ENCODE assay signal across 2 cellular contexts in genomic region chr4:182913036-182913435, GRCh38.
TF ChIP-seq lines count a peak whose summit lies in the region.

No MANE protein-coding gene starts in this region.

TF ChIP-seq in IMR-90, 13 proteins besides CTCF, POLR2A, EP300 and RAD21:
- no peak for TF ChIP-seq CHD1 (IDR thresholded peaks at IDR 0.05; ENCODE audit: low read depth, low read length)
- no peak for TF ChIP-seq FOS (IDR thresholded peaks at IDR 0.05; ENCODE audit: low read depth, low read length)
- no peak for TF ChIP-seq SMC3 (IDR thresholded peaks at IDR 0.05; ENCODE audit: low read depth, low read length)
- TF ChIP-seq MAZ (IDR thresholded peaks at IDR 0.05; ENCODE audit: borderline replicate concordance, low read depth, low read length) = no peak
- TF ChIP-seq RCOR1 (IDR thresholded peaks at IDR 0.05; ENCODE audit: insufficient replicate concordance, low read length) = no peak
- no peak for TF ChIP-seq MXI1 (IDR thresholded peaks at IDR 0.05; ENCODE audit: borderline replicate concordance, low read depth, low read length)
- TF ChIP-seq MAFK (IDR thresholded peaks at IDR 0.05; ENCODE audit: low read depth, low read length) = no peak
- TF ChIP-seq CEBPB (IDR thresholded peaks at IDR 0.05; ENCODE audit: low read depth, low read length) = no peak
- TF ChIP-seq NFE2L2 (IDR thresholded peaks at IDR 0.05; ENCODE audit: low read depth, low read length) = no peak
- TF ChIP-seq ELK1 (IDR thresholded peaks at IDR 0.05; ENCODE audit: borderline replicate concordance, low read depth, low read length) = no peak
- TF ChIP-seq USF2 (IDR thresholded peaks at IDR 0.05; ENCODE audit: low read depth, low read length) = no peak
- TF ChIP-seq BHLHE40 (IDR thresholded peaks at IDR 0.05; ENCODE audit: low read depth, low read length) = no peak
- TF ChIP-seq RFX5 (IDR thresholded peaks at IDR 0.05; ENCODE audit: low read depth, low read length) = no peak

TF ChIP-seq in GM12878, 131 proteins besides CTCF, POLR2A, EP300 and RAD21:
- TF ChIP-seq HDAC6 (IDR thresholded peaks at IDR 0.05; ENCODE audit: unreplicated experiment) (no peak), PRDM15 (CRISPR knock-in tag; IDR thresholded peaks at IDR 0.05) (no peak), LARP7 (IDR thresholded peaks at IDR 0.05) (no peak), ATF3 (IDR thresholded peaks at IDR 0.05; ENCODE audit: borderline replicate concordance, extremely low read depth, low read depth, low read length) (no peak), ELK1 (IDR thresholded peaks at IDR 0.05; ENCODE audit: low read depth, low read length) (no peak), HDGF (IDR thresholded peaks at IDR 0.05) (no peak), SMAD5 (IDR thresholded peaks at IDR 0.05; ENCODE audit: low read depth) (no peak), WRNIP1 (IDR thresholded peaks at IDR 0.05; ENCODE audit: borderline replicate concordance, low read depth, low read length) (no peak), MYB (IDR thresholded peaks at IDR 0.05; ENCODE audit: borderline replicate concordance, low read depth, low read length) (no peak), POU2F2 (IDR thresholded peaks at IDR 0.05; ENCODE audit: borderline replicate concordance, low read depth, low read length) (no peak)
- TF ChIP-seq, protein P1, sequence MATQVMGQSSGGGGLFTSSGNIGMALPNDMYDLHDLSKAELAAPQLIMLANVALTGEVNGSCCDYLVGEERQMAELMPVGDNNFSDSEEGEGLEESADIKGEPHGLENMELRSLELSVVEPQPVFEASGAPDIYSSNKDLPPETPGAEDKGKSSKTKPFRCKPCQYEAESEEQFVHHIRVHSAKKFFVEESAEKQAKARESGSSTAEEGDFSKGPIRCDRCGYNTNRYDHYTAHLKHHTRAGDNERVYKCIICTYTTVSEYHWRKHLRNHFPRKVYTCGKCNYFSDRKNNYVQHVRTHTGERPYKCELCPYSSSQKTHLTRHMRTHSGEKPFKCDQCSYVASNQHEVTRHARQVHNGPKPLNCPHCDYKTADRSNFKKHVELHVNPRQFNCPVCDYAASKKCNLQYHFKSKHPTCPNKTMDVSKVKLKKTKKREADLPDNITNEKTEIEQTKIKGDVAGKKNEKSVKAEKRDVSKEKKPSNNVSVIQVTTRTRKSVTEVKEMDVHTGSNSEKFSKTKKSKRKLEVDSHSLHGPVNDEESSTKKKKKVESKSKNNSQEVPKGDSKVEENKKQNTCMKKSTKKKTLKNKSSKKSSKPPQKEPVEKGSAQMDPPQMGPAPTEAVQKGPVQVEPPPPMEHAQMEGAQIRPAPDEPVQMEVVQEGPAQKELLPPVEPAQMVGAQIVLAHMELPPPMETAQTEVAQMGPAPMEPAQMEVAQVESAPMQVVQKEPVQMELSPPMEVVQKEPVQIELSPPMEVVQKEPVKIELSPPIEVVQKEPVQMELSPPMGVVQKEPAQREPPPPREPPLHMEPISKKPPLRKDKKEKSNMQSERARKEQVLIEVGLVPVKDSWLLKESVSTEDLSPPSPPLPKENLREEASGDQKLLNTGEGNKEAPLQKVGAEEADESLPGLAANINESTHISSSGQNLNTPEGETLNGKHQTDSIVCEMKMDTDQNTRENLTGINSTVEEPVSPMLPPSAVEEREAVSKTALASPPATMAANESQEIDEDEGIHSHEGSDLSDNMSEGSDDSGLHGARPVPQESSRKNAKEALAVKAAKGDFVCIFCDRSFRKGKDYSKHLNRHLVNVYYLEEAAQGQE (IDR thresholded peaks at IDR 0.05; ENCODE audit: low read depth, low read length) = no peak
- TF ChIP-seq, protein P2, sequence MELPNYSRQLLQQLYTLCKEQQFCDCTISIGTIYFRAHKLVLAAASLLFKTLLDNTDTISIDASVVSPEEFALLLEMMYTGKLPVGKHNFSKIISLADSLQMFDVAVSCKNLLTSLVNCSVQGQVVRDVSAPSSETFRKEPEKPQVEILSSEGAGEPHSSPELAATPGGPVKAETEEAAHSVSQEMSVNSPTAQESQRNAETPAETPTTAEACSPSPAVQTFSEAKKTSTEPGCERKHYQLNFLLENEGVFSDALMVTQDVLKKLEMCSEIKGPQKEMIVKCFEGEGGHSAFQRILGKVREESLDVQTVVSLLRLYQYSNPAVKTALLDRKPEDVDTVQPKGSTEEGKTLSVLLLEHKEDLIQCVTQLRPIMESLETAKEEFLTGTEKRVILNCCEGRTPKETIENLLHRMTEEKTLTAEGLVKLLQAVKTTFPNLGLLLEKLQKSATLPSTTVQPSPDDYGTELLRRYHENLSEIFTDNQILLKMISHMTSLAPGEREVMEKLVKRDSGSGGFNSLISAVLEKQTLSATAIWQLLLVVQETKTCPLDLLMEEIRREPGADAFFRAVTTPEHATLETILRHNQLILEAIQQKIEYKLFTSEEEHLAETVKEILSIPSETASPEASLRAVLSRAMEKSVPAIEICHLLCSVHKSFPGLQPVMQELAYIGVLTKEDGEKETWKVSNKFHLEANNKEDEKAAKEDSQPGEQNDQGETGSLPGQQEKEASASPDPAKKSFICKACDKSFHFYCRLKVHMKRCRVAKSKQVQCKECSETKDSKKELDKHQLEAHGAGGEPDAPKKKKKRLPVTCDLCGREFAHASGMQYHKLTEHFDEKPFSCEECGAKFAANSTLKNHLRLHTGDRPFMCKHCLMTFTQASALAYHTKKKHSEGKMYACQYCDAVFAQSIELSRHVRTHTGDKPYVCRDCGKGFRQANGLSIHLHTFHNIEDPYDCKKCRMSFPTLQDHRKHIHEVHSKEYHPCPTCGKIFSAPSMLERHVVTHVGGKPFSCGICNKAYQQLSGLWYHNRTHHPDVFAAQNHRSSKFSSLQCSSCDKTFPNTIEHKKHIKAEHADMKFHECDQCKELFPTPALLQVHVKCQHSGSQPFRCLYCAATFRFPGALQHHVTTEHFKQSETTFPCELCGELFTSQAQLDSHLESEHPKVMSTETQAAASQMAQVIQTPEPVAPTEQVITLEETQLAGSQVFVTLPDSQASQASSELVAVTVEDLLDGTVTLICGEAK (IDR thresholded peaks at IDR 0.05; ENCODE audit: borderline replicate concordance) = no peak
- TF ChIP-seq, protein P3, sequence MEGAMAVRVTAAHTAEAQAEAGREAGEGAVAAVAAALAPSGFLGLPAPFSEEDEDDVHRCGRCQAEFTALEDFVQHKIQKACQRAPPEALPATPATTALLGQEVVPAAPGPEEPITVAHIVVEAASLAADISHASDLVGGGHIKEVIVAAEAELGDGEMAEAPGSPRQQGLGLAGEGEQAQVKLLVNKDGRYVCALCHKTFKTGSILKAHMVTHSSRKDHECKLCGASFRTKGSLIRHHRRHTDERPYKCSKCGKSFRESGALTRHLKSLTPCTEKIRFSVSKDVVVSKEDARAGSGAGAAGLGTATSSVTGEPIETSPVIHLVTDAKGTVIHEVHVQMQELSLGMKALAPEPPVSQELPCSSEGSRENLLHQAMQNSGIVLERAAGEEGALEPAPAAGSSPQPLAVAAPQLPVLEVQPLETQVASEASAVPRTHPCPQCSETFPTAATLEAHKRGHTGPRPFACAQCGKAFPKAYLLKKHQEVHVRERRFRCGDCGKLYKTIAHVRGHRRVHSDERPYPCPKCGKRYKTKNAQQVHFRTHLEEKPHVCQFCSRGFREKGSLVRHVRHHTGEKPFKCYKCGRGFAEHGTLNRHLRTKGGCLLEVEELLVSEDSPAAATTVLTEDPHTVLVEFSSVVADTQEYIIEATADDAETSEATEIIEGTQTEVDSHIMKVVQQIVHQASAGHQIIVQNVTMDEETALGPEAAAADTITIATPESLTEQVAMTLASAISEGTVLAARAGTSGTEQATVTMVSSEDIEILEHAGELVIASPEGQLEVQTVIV (IDR thresholded peaks at IDR 0.05; ENCODE audit: borderline replicate concordance, partially characterized antibody) = no peak
